In genomic region chr2:72888438-72889202, GRCh38 we compare ENCODE assay signal across 11 cellular contexts. TPM values are rescaled to one million over a fixed set of nuclear protein-coding genes. Genes with fewer than 3 reads are reported as not detected.
DNase-seq lines count a peak whose midpoint lies in the region; ATAC-seq and TF ChIP-seq lines count a peak whose summit lies in the region.
"Had no signal": no experiment of that assay in that cellular context is flagged by ENCODE, and none has a peak within 500 bp of the region (broad histone marks: within the 10 kb centered on the region; RNA-seq: fewer than 3 reads in every experiment).

No MANE protein-coding gene starts in this region.

- peaks cover 56% of the 10 kb centered on the region for H3K27me3 Mint-ChIP-seq in activated naive CD8-positive, alpha-beta T cell treated with anti-CD3 and anti-CD28 coated beads for 36 hours
- peaks cover 47% of the 10 kb centered on the region for H3K27me3 Mint-ChIP-seq in type B pancreatic cell

- H3K27me3 ChIP-seq in heart left ventricle (peaks cover 0 to 23% (median 0%) of the 10 kb centered on the region in 9 donors), lower lobe of right lung (ENCODE audit: low read depth) (peaks cover 1% of the 10 kb centered on the region), thyroid gland (no peaks in the 10 kb centered on the region)

- H3K27ac Mint-ChIP-seq in activated naive CD8-positive, alpha-beta T cell treated with anti-CD3 and anti-CD28 coated beads for 36 hours: no peak overlapping the region
- H3K27ac Mint-ChIP-seq in type B pancreatic cell: no peak overlapping the region

- peak overlapping the region; percentile 78 for H3K4me3 Mint-ChIP-seq in activated naive CD8-positive, alpha-beta T cell treated with anti-CD3 and anti-CD28 coated beads for 36 hours
- peak overlapping the region; percentile 85 for H3K4me3 Mint-ChIP-seq in type B pancreatic cell

- DNase-seq in heart left ventricle (no peak), cardiac septum (ENCODE audit: low spot score) (no peak), lower lobe of right lung (no peak), type B pancreatic cell (ENCODE audit: extremely low spot score, unreplicated experiment) (no peak), HuH-7.5 (ENCODE audit: low spot score) (no peak), cerebellum (ENCODE audit: low spot score) (no peak), thyroid gland (no peak)
- DNase-seq in activated naive CD8-positive, alpha-beta T cell treated with anti-CD3 and anti-CD28 coated beads for 36 hours: no peak
- DNase-seq: AML-193 had no signal

- H3K4me1 Mint-ChIP-seq in activated naive CD8-positive, alpha-beta T cell treated with anti-CD3 and anti-CD28 coated beads for 36 hours: peaks cover 13% of the 10 kb centered on the region
- no peaks in the 10 kb centered on the region for H3K4me1 Mint-ChIP-seq in type B pancreatic cell (ENCODE audit: unreplicated experiment)

- peak overlapping the region in 8 of 12 donors; percentile 61 to 87 (median 72) for H3K4me3 ChIP-seq in heart left ventricle
- H3K4me3 ChIP-seq in lower lobe of right lung: peak overlapping the region; percentile 74
- peak overlapping the region in 1 of 3 donors; percentile 74 for H3K4me3 ChIP-seq in thyroid gland (replicated peaks in 1 of 3)

- H3K9me3 Mint-ChIP-seq in activated naive CD8-positive, alpha-beta T cell treated with anti-CD3 and anti-CD28 coated beads for 36 hours: no peaks in the 10 kb centered on the region
- no peaks in the 10 kb centered on the region for H3K9me3 Mint-ChIP-seq in type B pancreatic cell

- TF ChIP-seq CTCF in heart left ventricle (IDR thresholded peaks at IDR 0.05): no peak
- no peak for TF ChIP-seq CTCF in lower lobe of right lung (IDR thresholded peaks at IDR 0.05)
- TF ChIP-seq CTCF in type B pancreatic cell (conservative IDR thresholded peaks at IDR 0.05): no peak
- no peak for TF ChIP-seq CTCF in thyroid gland (IDR thresholded peaks at IDR 0.05)

- TF ChIP-seq POLR2A in heart left ventricle (IDR thresholded peaks at IDR 0.05) (no peak), thyroid gland (IDR thresholded peaks at IDR 0.05) (no peak)

- H3K36me3 ChIP-seq in heart left ventricle (peaks cover 0 to 19% (median 9%) of the 10 kb centered on the region in 9 donors), lower lobe of right lung (peaks cover 22% of the 10 kb centered on the region), thyroid gland (peaks cover 4 to 6% of the 10 kb centered on the region in 2 donors)

- H3K36me3 Mint-ChIP-seq in activated naive CD8-positive, alpha-beta T cell treated with anti-CD3 and anti-CD28 coated beads for 36 hours: peaks cover 6% of the 10 kb centered on the region
- H3K36me3 Mint-ChIP-seq in type B pancreatic cell: no peaks in the 10 kb centered on the region

- intact Hi-C loops in heart left ventricle (cut with DNase I): no loop called here
- intact Hi-C loops in cardiac septum (cut with DNase I): no loop called here
- intact Hi-C loops in lower lobe of right lung (cut with DNase I): no loop called here
- intact Hi-C loops in thyroid gland (cut with DNase I): no loop called here

- H3K27ac ChIP-seq in heart left ventricle (peak overlapping the region in 1 of 12 donors; percentile 96), lower lobe of right lung (no peak overlapping the region), thyroid gland (no peak overlapping the region)

- H3K4me1 ChIP-seq in heart left ventricle (peaks cover 6 to 38% (median 21%) of the 10 kb centered on the region in 12 donors), lower lobe of right lung (peaks cover 27% of the 10 kb centered on the region), thyroid gland (peaks cover 14 to 17% of the 10 kb centered on the region in 2 donors)

- H3K9me3 ChIP-seq in heart left ventricle (no peaks in the 10 kb centered on the region), lower lobe of right lung (no peaks in the 10 kb centered on the region), thyroid gland (no peaks in the 10 kb centered on the region)

- 81 to 89% (median 83%) methylated on average over 11 of the region's 11 CpGs for WGBS in heart left ventricle, 4 donors
- 86 to 93% methylated on average over 6 to 11 of the region's 11 CpGs for WGBS in thyroid gland, 2 donors

- ATAC-seq in heart left ventricle (no peak), lower lobe of right lung (no peak)

RNA-seq across cellular contexts. Expression of gene SPR, which starts 1.4 kb away (rescaled TPM):
- 10 to 100 TPM; 33.1 to 64.7 (median 39.4) TPM for total RNA-seq in heart left ventricle
- polyA plus RNA-seq in heart left ventricle: 10 to 100 TPM; 24.3 to 51.6 TPM
- total RNA-seq in cardiac septum: 35.4 TPM
- total RNA-seq in activated naive CD8-positive, alpha-beta T cell treated with anti-CD3 and anti-CD28 coated beads for 36 hours: 10 to 100 TPM; 13.9 TPM
- 46.2 TPM for total RNA-seq in lower lobe of right lung
- total RNA-seq in type B pancreatic cell (ENCODE audit: low replicate concordance): 12.4 and 16.0 TPM in 2 replicates
- 0.82 TPM for total RNA-seq in cerebellum
- total RNA-seq in thyroid gland: 10 to 100 TPM; 29.4 to 83.0 (median 55.9) TPM

RNA-seq across cellular contexts. Expression of gene EMX1, which starts 28.7 kb away (rescaled TPM):
- total RNA-seq in heart left ventricle (not detected), cardiac septum (not detected), lower lobe of right lung (not detected), type B pancreatic cell (ENCODE audit: low replicate concordance) (0.71 and 0.97 TPM in 2 replicates), cerebellum (not detected), thyroid gland (under 1 TPM in 1 of 4 donors, not detected in 3; 0.22 TPM)
- not detected for polyA plus RNA-seq in heart left ventricle
- not detected for total RNA-seq in activated naive CD8-positive, alpha-beta T cell treated with anti-CD3 and anti-CD28 coated beads for 36 hours
- total RNA-seq: myocyte, ureter had no signal
